Comparison of ENCODE assay signal across 21 cellular contexts in the genomic region with DNA sequence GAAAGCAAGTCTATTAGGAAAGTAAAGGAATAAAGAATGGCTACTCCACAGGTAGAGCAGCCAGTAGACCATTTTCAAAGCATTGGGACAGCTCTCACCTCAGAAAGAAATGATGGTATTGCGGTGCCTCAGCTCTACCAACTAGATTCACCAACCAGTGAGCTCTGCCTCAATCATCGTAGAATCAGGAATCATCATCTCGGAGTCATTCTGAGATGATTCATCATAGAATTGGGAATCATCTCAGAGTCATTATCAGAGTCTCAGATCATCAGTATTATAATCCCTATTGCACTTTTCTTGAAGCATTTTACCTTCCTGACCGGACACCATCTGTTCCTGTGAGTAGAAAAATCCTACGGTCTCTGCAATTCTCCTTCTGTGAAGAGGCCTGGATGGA. TPM values are rescaled to one million over a fixed set of nuclear protein-coding genes. Genes with fewer than 3 reads are reported as not detected.
DNase-seq lines count a peak whose midpoint lies in the region; ATAC-seq and TF ChIP-seq lines count a peak whose summit lies in the region.
"Had no signal": no experiment of that assay in that cellular context is flagged by ENCODE, and none has a peak within 500 bp of the region (broad histone marks: within the 10 kb centered on the region; RNA-seq: fewer than 3 reads in every experiment).

No MANE protein-coding gene starts in this region.

- no peaks in the 10 kb centered on the region for H3K27me3 Mint-ChIP-seq in naive B cell
- H3K27me3 Mint-ChIP-seq: activated naive CD8-positive, alpha-beta T cell treated with anti-CD3 and anti-CD28 coated beads, Interleukin-2, amount 50 U/mL, for 24 hours; naive thymus-derived CD8-positive, alpha-beta T cell had no signal

- H3K36me3 Mint-ChIP-seq in naive B cell = no peaks in the 10 kb centered on the region
- H3K36me3 Mint-ChIP-seq: naive thymus-derived CD8-positive, alpha-beta T cell had no signal

- DNase-seq in EL (peak; percentile 36), HT1080 (ENCODE audit: low read depth) (peak; percentile 35), naive B cell (no peak), NCI-H1092 (lab: John Stamatoyannopoulos, UW) (no peak)
- no peak for DNase-seq in activated CD8-positive, alpha-beta memory T cell treated with anti-CD3 and anti-CD28 coated beads for 24 hours
- DNase-seq: activated CD4-positive, alpha-beta T cell treated with anti-CD3 and anti-CD28 coated beads for 4 hours; activated gamma-delta T cell treated with Interleukin-2 at 50 U/mL for 16 hours; activated naive CD8-positive, alpha-beta T cell treated with anti-CD3 and anti-CD28 coated beads, Interleukin-2, amount 50 U/mL, for 24 hours; activated T-cell treated with anti-CD3 and anti-CD28 coated beads, Interleukin-2, amount 50 U/mL, for 4 hours; GDM1; midbrain; naive thymus-derived CD8-positive, alpha-beta T cell; NCI-H187 treated with DMSO at 0.1 percent for 48 hours; NCI-H69; ovary; RPMI8226; stimulated activated naive CD8-positive, alpha-beta T cell treated with anti-CD3 and anti-CD28 coated beads, Interleukin-15, Interleukin-2, amounts not matched to agents 100 U/mL and 50 U/mL, for 24 hours; testis had no signal

- peak overlapping the region in 4 of 6 donors; percentile 39 to 91 (median 64) for H3K27ac Mint-ChIP-seq in naive B cell
- H3K27ac Mint-ChIP-seq: activated naive CD8-positive, alpha-beta T cell treated with anti-CD3 and anti-CD28 coated beads, Interleukin-2, amount 50 U/mL, for 24 hours had no signal

- H3K4me1 Mint-ChIP-seq in naive B cell = peaks cover 0 to 4% (median 0%) of the 10 kb centered on the region in 3 donors
- H3K4me1 Mint-ChIP-seq: activated naive CD8-positive, alpha-beta T cell treated with anti-CD3 and anti-CD28 coated beads, Interleukin-2, amount 50 U/mL, for 24 hours had no signal

- H3K4me3 Mint-ChIP-seq in naive B cell = peak overlapping the region in 1 of 8 donors; percentile 38
- H3K4me3 Mint-ChIP-seq: activated naive CD8-positive, alpha-beta T cell treated with anti-CD3 and anti-CD28 coated beads, Interleukin-2, amount 50 U/mL, for 24 hours; activated T-cell treated with anti-CD3 and anti-CD28 coated beads, Interleukin-2, amount 50 U/mL, for 4 hours had no signal

- peaks cover 0 to 2% (median 0%) of the 10 kb centered on the region in 7 donors for H3K9me3 Mint-ChIP-seq in naive B cell
- H3K9me3 Mint-ChIP-seq: activated naive CD8-positive, alpha-beta T cell treated with anti-CD3 and anti-CD28 coated beads, Interleukin-2, amount 50 U/mL, for 24 hours; activated T-cell treated with anti-CD3 and anti-CD28 coated beads, Interleukin-2, amount 50 U/mL, for 4 hours had no signal

- ATAC-seq in SK-N-SH treated with all-trans-retinoic acid at 6 μM for 48 hours (peak; percentile 38), naive B cell (ENCODE audit: low read depth in 2 of 2) (no peak), GM19351 (IDR thresholded peaks at IDR 0.05; ENCODE audit: unreplicated experiment) (no peak)
- ATAC-seq: activated naive CD8-positive, alpha-beta T cell treated with anti-CD3 and anti-CD28 coated beads, Interleukin-2, amount 50 U/mL, for 24 hours; activated T-cell treated with anti-CD3 and anti-CD28 coated beads, Interleukin-2, amount 50 U/mL, for 4 hours; HepG2; naive thymus-derived CD8-positive, alpha-beta T cell; stimulated activated naive CD8-positive, alpha-beta T cell treated with anti-CD3 and anti-CD28 coated beads, Interleukin-15, Interleukin-2, amounts not matched to agents 100 U/mL and 50 U/mL, for 24 hours had no signal

TF ChIP-seq in SK-N-SH treated with all-trans-retinoic acid at 6 μM for 48 hours, 23 proteins besides CTCF, POLR2A, EP300 and RAD21:
- no peak for TF ChIP-seq SNAI2 (CRISPR knock-in tag; IDR thresholded peaks at IDR 0.05)
- no peak for TF ChIP-seq ESRRG (CRISPR knock-in tag; IDR thresholded peaks at IDR 0.05)
- TF ChIP-seq, protein P1, sequence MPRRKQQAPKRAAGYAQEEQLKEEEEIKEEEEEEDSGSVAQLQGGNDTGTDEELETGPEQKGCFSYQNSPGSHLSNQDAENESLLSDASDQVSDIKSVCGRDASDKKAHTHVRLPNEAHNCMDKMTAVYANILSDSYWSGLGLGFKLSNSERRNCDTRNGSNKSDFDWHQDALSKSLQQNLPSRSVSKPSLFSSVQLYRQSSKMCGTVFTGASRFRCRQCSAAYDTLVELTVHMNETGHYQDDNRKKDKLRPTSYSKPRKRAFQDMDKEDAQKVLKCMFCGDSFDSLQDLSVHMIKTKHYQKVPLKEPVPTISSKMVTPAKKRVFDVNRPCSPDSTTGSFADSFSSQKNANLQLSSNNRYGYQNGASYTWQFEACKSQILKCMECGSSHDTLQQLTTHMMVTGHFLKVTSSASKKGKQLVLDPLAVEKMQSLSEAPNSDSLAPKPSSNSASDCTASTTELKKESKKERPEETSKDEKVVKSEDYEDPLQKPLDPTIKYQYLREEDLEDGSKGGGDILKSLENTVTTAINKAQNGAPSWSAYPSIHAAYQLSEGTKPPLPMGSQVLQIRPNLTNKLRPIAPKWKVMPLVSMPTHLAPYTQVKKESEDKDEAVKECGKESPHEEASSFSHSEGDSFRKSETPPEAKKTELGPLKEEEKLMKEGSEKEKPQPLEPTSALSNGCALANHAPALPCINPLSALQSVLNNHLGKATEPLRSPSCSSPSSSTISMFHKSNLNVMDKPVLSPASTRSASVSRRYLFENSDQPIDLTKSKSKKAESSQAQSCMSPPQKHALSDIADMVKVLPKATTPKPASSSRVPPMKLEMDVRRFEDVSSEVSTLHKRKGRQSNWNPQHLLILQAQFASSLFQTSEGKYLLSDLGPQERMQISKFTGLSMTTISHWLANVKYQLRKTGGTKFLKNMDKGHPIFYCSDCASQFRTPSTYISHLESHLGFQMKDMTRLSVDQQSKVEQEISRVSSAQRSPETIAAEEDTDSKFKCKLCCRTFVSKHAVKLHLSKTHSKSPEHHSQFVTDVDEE (CRISPR knock-in tag; IDR thresholded peaks at IDR 0.05) = no peak
- TF ChIP-seq ISL1 (CRISPR knock-in tag; IDR thresholded peaks at IDR 0.05) = no peak
- TF ChIP-seq ZFP30 (CRISPR knock-in tag; IDR thresholded peaks at IDR 0.05) = no peak
- no peak for TF ChIP-seq ZNF70 (CRISPR knock-in tag; IDR thresholded peaks at IDR 0.05)
- TF ChIP-seq ZNF565 (CRISPR knock-in tag; conservative IDR thresholded peaks at IDR 0.05; ENCODE audit: low read depth) = no peak
- no peak for TF ChIP-seq BACH2 (CRISPR knock-in tag; IDR thresholded peaks at IDR 0.05; ENCODE audit: borderline replicate concordance)
- TF ChIP-seq PPARA (CRISPR knock-in tag; IDR thresholded peaks at IDR 0.05; ENCODE audit: borderline replicate concordance) = no peak

RNA-seq across cellular contexts. Expression of a gene that starts 17.5 kb away (rescaled TPM):
- total RNA-seq in HT1080 (2014; rRNA removed; shearing (Covaris generic)) = 26.0 and 31.9 TPM in 2 replicates
- polyA plus RNA-seq in HT1080 (2015; cell fraction: cytosol; rRNA removed) = 37.7 and 49.4 TPM in 2 replicates
- 297 and 329 TPM in 2 replicates for polyA plus RNA-seq in HT1080 (2015; cell fraction: nucleus; rRNA removed)
- 100 to 1,000 TPM; 114 to 204 (median 165) TPM for polyA plus RNA-seq in naive B cell (ENCODE audit: low read depth in 6 of 6)

RNA-seq across cellular contexts. Expression of a gene that starts 22.4 kb away (rescaled TPM):
- 44.6 and 48.1 TPM in 2 replicates for total RNA-seq in HT1080 (2014; rRNA removed; shearing (Covaris generic))
- polyA plus RNA-seq in HT1080 (2015; cell fraction: cytosol; rRNA removed) = 47.0 and 51.2 TPM in 2 replicates
- 114 and 120 TPM in 2 replicates for polyA plus RNA-seq in HT1080 (2015; cell fraction: nucleus; rRNA removed)
- polyA plus RNA-seq in naive B cell (ENCODE audit: low read depth in 6 of 6) = 10 to 100 TPM; 14.0 to 23.9 (median 16.0) TPM

Comparison
In these comparisons a context has a peak if more than half of its experiments do, and no peak if none do; other contexts are left out.
1. DNase-seq: peak in EL (single experiment) and HT1080 (single experiment); none in naive B cell (single experiment), NCI-H1092 (single experiment) and activated CD8-positive, alpha-beta memory T cell treated with anti-CD3 and anti-CD28 coated beads for 24 hours (single experiment).